23 cellular contexts compared by ENCODE assay signal in genomic region chr10:127033116-127033515, GRCh38.
"Had no signal": no experiment of that assay in that cellular context is flagged by ENCODE, and none has a peak within 500 bp of the region (broad histone marks: within the 10 kb centered on the region; RNA-seq: fewer than 3 reads in every experiment).

No MANE protein-coding gene starts in this region.

- H3K36me3 Mint-ChIP-seq: T-cell had no signal

- ATAC-seq: activated CD8-positive, alpha-beta T cell treated with anti-CD3 and anti-CD28 coated beads, Interleukin-2, amount 10 ng/mL, durations not matched to agents 7 days and 5 days; mucosa of descending colon; T-cell; upper lobe of right lung had no signal

- H3K9me3 Mint-ChIP-seq: activated T-helper 1 cell treated with anti-CD3 and anti-CD28 coated beads, Interleukin-12 subunit alpha, Interleukin-12 subunit beta, Interleukin-2, Interleukin-4 antibody, amounts not matched to agents 30 ng/mL and 10 ng/mL and 1 ng/mL, durations not matched to agents 14 hours and 24 hours and 36 hours; neural crest cell; T-helper 2 cell treated with Interferon-gamma antibody and Interleukin-4, amounts not matched to agents 5 μg/mL and 100 μg/mL, for 36 hours had no signal

- H3K27ac ChIP-seq: brain microvascular endothelial cell, coronary artery, foreskin keratinocyte, spleen, upper lobe of right lung, VCaP had no signal

- H3K4me3 ChIP-seq: coronary artery, mucosa of descending colon, spleen, upper lobe of right lung had no signal

- H3K4me3 Mint-ChIP-seq: activated CD8-positive, alpha-beta T cell treated with anti-CD3 and anti-CD28 coated beads, Interleukin-2, amount 10 ng/mL, durations not matched to agents 7 days and 5 days; activated T-helper 1 cell treated with anti-CD3 and anti-CD28 coated beads, Interleukin-12 subunit alpha, Interleukin-12 subunit beta, Interleukin-2, Interleukin-4 antibody, amounts not matched to agents 30 ng/mL and 10 ng/mL and 1 ng/mL, durations not matched to agents 14 hours and 24 hours and 36 hours; neural crest cell; T-cell; T-helper 2 cell treated with Interferon-gamma antibody and Interleukin-4, amounts not matched to agents 5 μg/mL and 100 μg/mL, for 36 hours had no signal

- H3K27ac Mint-ChIP-seq: activated CD8-positive, alpha-beta T cell treated with anti-CD3 and anti-CD28 coated beads, Interleukin-2, amount 10 ng/mL, durations not matched to agents 7 days and 5 days; activated T-helper 1 cell treated with anti-CD3 and anti-CD28 coated beads, Interleukin-12 subunit alpha, Interleukin-12 subunit beta, Interleukin-2, Interleukin-4 antibody, amounts not matched to agents 30 ng/mL and 10 ng/mL and 1 ng/mL, durations not matched to agents 14 hours and 24 hours and 36 hours; progenitor cell of endocrine pancreas; T-cell; T-helper 2 cell treated with Interferon-gamma antibody and Interleukin-4, amounts not matched to agents 5 μg/mL and 100 μg/mL, for 36 hours had no signal

- H3K4me1 Mint-ChIP-seq: T-cell had no signal

- H3K4me1 ChIP-seq: foreskin keratinocyte, spleen, upper lobe of right lung had no signal

- H3K9me3 ChIP-seq: mucosa of descending colon, spleen, upper lobe of right lung had no signal

- H3K27me3 Mint-ChIP-seq: progenitor cell of endocrine pancreas, T-cell had no signal

- DNase-seq: activated CD4-positive, alpha-beta T cell treated with anti-CD3 and anti-CD28 coated beads, Interleukin-2, amount 50 U/mL, for 1 hour; activated CD4-positive, CD25-positive, alpha-beta regulatory T cell treated with anti-CD3 and anti-CD28 coated beads, Interleukin-2, amount 50 U/mL, for 72 hours; activated CD8-positive, alpha-beta T cell treated with anti-CD3 and anti-CD28 coated beads, Interleukin-2, amount 10 ng/mL, durations not matched to agents 7 days and 5 days; activated gamma-delta T cell; activated naive CD4-positive, alpha-beta T cell treated with anti-CD3 and anti-CD28 coated beads, Interleukin-2, amount 50 U/mL, for 16 hours; aorta; brain microvascular endothelial cell; foreskin keratinocyte; glutamatergic neuron; hippocampal formation; mesendoderm; mucosa of descending colon; spleen; stimulated activated CD4-positive, alpha-beta T cell treated with anti-CD3 and anti-CD28 coated beads, Interleukin-4, amount 100 ng/mL, for 1 hour; stimulated activated naive CD4-positive, alpha-beta T cell treated with Interleukin-2 at 50 U/mL for 16 hours; T-cell; upper lobe of right lung had no signal

- H3K27me3 ChIP-seq: brain microvascular endothelial cell, foreskin keratinocyte, spleen, upper lobe of right lung had no signal
